25 cellular contexts compared by ENCODE assay signal in genomic region chr19:42188665-42189064, GRCh38. TPM values are rescaled to one million over a fixed set of nuclear protein-coding genes. Genes with fewer than 3 reads are reported as not detected.
DNase-seq lines count a peak whose midpoint lies in the region; ATAC-seq, FAIRE-seq and TF ChIP-seq lines count a peak whose summit lies in the region.
"Had no signal": no experiment of that assay in that cellular context is flagged by ENCODE, and none has a peak within 500 bp of the region (broad histone marks: within the 10 kb centered on the region; RNA-seq: fewer than 3 reads in every experiment).

No MANE protein-coding gene starts in this region.

- TF ChIP-seq EP300 in K562 (IDR thresholded peaks at IDR 0.05; ENCODE audit: low read length): no peak

- H3K27ac ChIP-seq in HEK293 (ENCODE audit: extremely low read depth, low read depth, low read length): no peak overlapping the region
- no peak overlapping the region for H3K27ac ChIP-seq in K562 (ENCODE audit: extremely low read depth, low read depth, low read length)
- peak overlapping the region; percentile 43 for H3K27ac ChIP-seq in neutrophil
- H3K27ac ChIP-seq in CD8-positive, alpha-beta T cell (ENCODE audit: low read depth, low read length): no peak overlapping the region
- H3K27ac ChIP-seq: A549, GM23248 had no signal

- POLR2A ChIA-PET in HEK293 (lab: Yijun Ruan, JAX) (interaction anchor here (1.0 kb wide), 1 partner anchor 12 kb away, joined by 3 read pairs; no protein-coding TSS in a partner anchor), K562 (lab: Yijun Ruan, JAX) (interaction anchor here (0.9 kb wide), 1 partner anchor 99 kb away, joined by 3 read pairs; no protein-coding TSS in a partner anchor)
- POLR2A ChIA-PET in CD8-positive, alpha-beta T cell (lab: Charles Lee): interaction anchor here (1.3 kb wide), 1 partner anchor 10 kb away, joined by 5 read pairs; no protein-coding TSS in a partner anchor

- H3K9me3 ChIP-seq in HEK293 (ENCODE audit: control insufficient read depth, insufficient read depth, low read depth, low read length) (peaks cover 4% of the 10 kb centered on the region), K562 (replicated peaks; ENCODE audit: control insufficient read depth, insufficient read depth, low read depth, low read length) (peaks cover 4% of the 10 kb centered on the region; the same call in 1 of the 2 replicates), neutrophil (no peaks in the 10 kb centered on the region)
- no peaks in the 10 kb centered on the region for H3K9me3 ChIP-seq in CD8-positive, alpha-beta T cell (ENCODE audit: low read length)
- H3K9me3 ChIP-seq: BE2C had no signal

- BruUV-seq in K562 (replicated peaks; lab: Mats Ljungman, UMichigan): no TSS peak

- no peaks in the 10 kb centered on the region for H3K27me3 Mint-ChIP-seq in CD8-positive, alpha-beta T cell (ENCODE audit: low read depth)
- H3K27me3 Mint-ChIP-seq: CD4-positive, alpha-beta memory T cell had no signal

- FAIRE-seq in K562 (lab: Jason Lieb, UNC): no peak
- FAIRE-seq: A549, GM12891, GM18507, H1 had no signal

- 5% methylated on average over 1 of the region's 1 CpG for WGBS in K562 (ENCODE audit: insufficient coverage, low coverage, missing lambda C conversion rate)

- no peak overlapping the region for H3K4me3 Mint-ChIP-seq in CD8-positive, alpha-beta T cell

- no peaks in the 10 kb centered on the region for H3K9me1 ChIP-seq in K562 (ENCODE audit: control insufficient read depth, insufficient read depth, low read length)

- intact Hi-C loops in K562 (cut with micrococcal nuclease): no loop called here
- intact Hi-C loops in left ventricle myocardium superior (cut with micrococcal nuclease): loop anchor here (10.0 kb wide), 1 partner anchor 54 kb away; the partner anchor contains the start of gene POU2F2
- intact Hi-C loops in CD8-positive, alpha-beta T cell (cut with DNase I, micrococcal nuclease): no loop called here

- no peak for TF ChIP-seq RAD21 in K562 (CRISPR knock-in tag; conservative IDR thresholded peaks at IDR 0.05 in 1 of 2, IDR thresholded peaks at IDR 0.05 in 1 of 2)

- CTCF ChIA-PET in HEK293 (lab: Yijun Ruan, JAX) (interaction anchor here (0.6 to 8.3 kb wide), 8 partner anchors 8 to 212 kb away, joined by 3 to 101 read pairs (median 5); partner anchors contain the start of gene POU2F2), K562 (lab: Yijun Ruan, JAX; ENCODE audit: low intra/inter-chr PET ratio) (no interaction called here)
- CTCF ChIA-PET in CD8-positive, alpha-beta T cell (lab: Charles Lee): interaction anchor here (0.9 to 1.8 kb wide), 3 partner anchors 12 to 91 kb away, joined by 3 to 6 read pairs (median 6); no protein-coding TSS in a partner anchor

- H3K4me1 ChIP-seq in HEK293 (ENCODE audit: control insufficient read depth, insufficient read depth, low read length) (peaks cover 5% of the 10 kb centered on the region; the same call in 1 of the 2 replicates), K562 (replicated peaks in 1 of 2; ENCODE audit: control insufficient read depth in 2 of 2, insufficient read depth in 2 of 2, low read length in 2 of 2) (peaks cover 0 to 6% of the 10 kb centered on the region in 2 experiments; a peak in 1 of 5 replicates), neutrophil (ENCODE audit: control insufficient read depth in 1 of 2, insufficient read depth in 1 of 2, low read depth in 1 of 2, low read length in 1 of 2) (peaks cover 42% of the 10 kb centered on the region in 2 experiments)
- peaks cover 31% of the 10 kb centered on the region for H3K4me1 ChIP-seq in CD8-positive, alpha-beta T cell (ENCODE audit: insufficient read depth, low read length)
- H3K4me1 ChIP-seq: BE2C had no signal

- H3K27ac Mint-ChIP-seq in CD8-positive, alpha-beta T cell: no peak overlapping the region

- H3K79me2 ChIP-seq in K562 (ENCODE audit: control insufficient read depth, insufficient read depth, low read length): no peaks in the 10 kb centered on the region

- TF ChIP-seq POLR2A in K562 (conservative IDR thresholded peaks at IDR 0.05): no peak

- H3K4me2 ChIP-seq in K562 (ENCODE audit: insufficient read depth, low read length): no peak overlapping the region
- H3K4me2 ChIP-seq: A549 had no signal

- H4K20me1 ChIP-seq in K562 (replicated peaks; ENCODE audit: control insufficient read depth, insufficient read depth, low read length): 0 out of 2 replicates have a peak, but pooled peaks cover 3% of the 10 kb centered on the region

- no peaks in the 10 kb centered on the region for H3K9me3 Mint-ChIP-seq in CD8-positive, alpha-beta T cell

- H3K36me3 Mint-ChIP-seq in CD8-positive, alpha-beta T cell: peaks cover under 1% of the 10 kb centered on the region

- TF ChIP-seq CTCF in HEK293 (tag by site-specific recombination; IDR thresholded peaks at IDR 0.05): no peak
- TF ChIP-seq CTCF in K562 (IDR thresholded peaks at IDR 0.05 in 2 of 3, conservative IDR thresholded peaks at IDR 0.05 in 1 of 3; ENCODE audit: insufficient read depth in 2 of 3, low read depth in 1 of 3, low read length in 3 of 3): no peak
- no peak for TF ChIP-seq CTCF in neutrophil (IDR thresholded peaks at IDR 0.05)
- no peak for TF ChIP-seq CTCF in CD8-positive, alpha-beta T cell (IDR thresholded peaks at IDR 0.05)

- no peak overlapping the region for H3K4me3 ChIP-seq in HEK293 (ENCODE audit: low read depth, low read length)
- no peak overlapping the region for H3K4me3 ChIP-seq in K562
- H3K4me3 ChIP-seq in neutrophil (ENCODE audit: low read depth in 1 of 2, low read length in 1 of 2): no peak overlapping the region
- no peak overlapping the region for H3K4me3 ChIP-seq in CD8-positive, alpha-beta T cell (ENCODE audit: low read depth, low read length)
- H3K4me3 ChIP-seq: A549, GM23248 had no signal

- peaks cover 6 to 13% of the 10 kb centered on the region in 2 experiments for H3K27me3 ChIP-seq in K562 (ENCODE audit: control insufficient read depth in 2 of 2, insufficient read depth in 2 of 2, low read length in 2 of 2)
- no peaks in the 10 kb centered on the region for H3K27me3 ChIP-seq in neutrophil
- no peaks in the 10 kb centered on the region for H3K27me3 ChIP-seq in CD8-positive, alpha-beta T cell (ENCODE audit: insufficient read depth, low read length)

- H3K36me3 ChIP-seq in HEK293 (ENCODE audit: control insufficient read depth in 2 of 2, insufficient read depth in 1 of 2, low read length in 2 of 2): no peaks in the 10 kb centered on the region; a peak in 1 of 3 replicates
- H3K36me3 ChIP-seq in K562 (ENCODE audit: control insufficient read depth, insufficient read depth, low read length): no peaks in the 10 kb centered on the region
- H3K36me3 ChIP-seq in neutrophil: no peaks in the 10 kb centered on the region
- no peaks in the 10 kb centered on the region for H3K36me3 ChIP-seq in CD8-positive, alpha-beta T cell (ENCODE audit: insufficient read depth, low read length)
- H3K36me3 ChIP-seq: BE2C had no signal

- in situ Hi-C loops in K562 (cut with MboI): no loop called here

- H3K9ac ChIP-seq in K562 (ENCODE audit: insufficient read depth in 1 of 2, low read depth in 2 of 2, low read length in 2 of 2): no peak overlapping the region
- H3K9ac ChIP-seq: GM23248 had no signal

- no peak overlapping the region for H2AFZ ChIP-seq in K562 (ENCODE audit: low read depth, low read length)
- H2AFZ ChIP-seq: GM23248 had no signal

- ATAC-seq in K562 (no peak), left ventricle myocardium superior (no peak)
- ATAC-seq in CD8-positive, alpha-beta T cell: no peak
- ATAC-seq: A549 had no signal

- DNase-seq in K562 (ENCODE audit: extremely low read depth in 1 of 4, low spot score in 3 of 4) (no peak), inferior parietal cortex (ENCODE audit: extremely low spot score) (no peak), left ventricle myocardium superior (no peak)
- no peak for DNase-seq in CD8-positive, alpha-beta T cell
- DNase-seq: 8988T; ACHN; AML-193; BE2C; C1 segment of cervical spinal cord; Calu3; CD4-positive, alpha-beta memory T cell; COR-L47; DMS53; DMS79 treated with DMSO at 0.1 percent for 48 hours; GF-D8; GM23248; H7; HCEC 1CT had no signal

- peaks cover 55% of the 10 kb centered on the region for H3K4me1 Mint-ChIP-seq in CD8-positive, alpha-beta T cell (ENCODE audit: low read depth)

RNA-seq across cellular contexts. Expression of gene DEDD2, which starts 28.8 kb away (rescaled TPM):
- total RNA-seq in K562 (2011; cell fraction: chromatin; rRNA removed; ENCODE audit: low replicate concordance): 11.8 and 32.9 TPM in 2 replicates
- 28.2 and 29.9 TPM in 2 replicates for total RNA-seq in K562 (2011; cell fraction: nucleolus; rRNA removed)
- 20.2 and 21.2 TPM in 2 replicates for total RNA-seq in K562 (2011; cell fraction: nucleoplasm; rRNA removed)
- total RNA-seq in K562 (2014; rRNA removed): 37.5 and 53.6 TPM in 2 replicates
- 12.5 and 16.8 TPM in 2 replicates for total RNA-seq in K562 (2014; rRNA removed; fragmentation: Illumina TruSeq; extraction: Trizol)
- total RNA-seq in K562 (2015; rRNA removed; fragmentation: Illumina TruSeq; extraction: Trizol): 24.1 and 24.5 TPM in 2 replicates
- total RNA-seq in K562 (2021): 35.9 and 37.3 TPM in 2 replicates
- 29.2 and 36.2 TPM in 2 replicates for polyA plus RNA-seq in K562 (2011; rRNA removed)
- polyA plus RNA-seq in K562 (2011; cell fraction: cytosol; rRNA removed): 52.8 and 104 TPM in 2 replicates
- polyA plus RNA-seq in K562 (2011; cell fraction: nucleus; rRNA removed): 35.0 and 53.5 TPM in 2 replicates
- 28.1 and 29.6 TPM in 2 replicates for polyA plus RNA-seq in K562 (2012)
- 31.3 and 34.0 TPM in 2 replicates for polyA plus RNA-seq in K562 (2014; fragmentation: Illumina TruSeq; extraction: Trizol)
- polyA plus RNA-seq in K562 (2014; fragmentation: Nextera tagmentation; extraction: Ambion mirVana): 1 to 10 TPM; 4.3 to 4.7 TPM
- 43.0 and 47.8 TPM in 2 replicates for polyA plus RNA-seq in K562 (2014; rRNA removed)
- 9.9 and 15.1 TPM in 2 replicates for polyA minus RNA-seq in K562 (2011; rRNA and poly(A)+ RNA removed)
- 15.5 and 17.2 TPM in 2 replicates for polyA minus RNA-seq in K562 (2011; cell fraction: cytosol; rRNA and poly(A)+ RNA removed)
- 8.8 and 9.7 TPM in 2 replicates for polyA minus RNA-seq in K562 (2011; cell fraction: nucleus; rRNA and poly(A)+ RNA removed)
- total RNA-seq in left ventricle myocardium superior: 17.2 TPM
- total RNA-seq in CD8-positive, alpha-beta T cell: 100 to 1,000 TPM; 112 to 115 TPM

RNA-seq across cellular contexts. Expression of gene ZNF526, which starts 31.4 kb away (rescaled TPM):
- 21.1 and 52.8 TPM in 2 replicates for total RNA-seq in K562 (2011; cell fraction: chromatin; rRNA removed; ENCODE audit: low replicate concordance)
- total RNA-seq in K562 (2011; cell fraction: nucleolus; rRNA removed): 30.7 and 40.2 TPM in 2 replicates
- 23.1 and 30.6 TPM in 2 replicates for total RNA-seq in K562 (2011; cell fraction: nucleoplasm; rRNA removed)
- total RNA-seq in K562 (2014; rRNA removed) (8.3 and 11.5 TPM in 2 replicates), K562 (2014; rRNA removed; fragmentation: Illumina TruSeq; extraction: Trizol) (5.3 and 6.1 TPM in 2 replicates), K562 (2015; rRNA removed; fragmentation: Illumina TruSeq; extraction: Trizol) (7.6 and 8.2 TPM in 2 replicates), K562 (2021) (17.9 and 19.9 TPM in 2 replicates), left ventricle myocardium superior (6.7 TPM)
- polyA plus RNA-seq in K562 (2011; rRNA removed) (4.2 and 8.3 TPM in 2 replicates), K562 (2014; fragmentation: Illumina TruSeq; extraction: Trizol) (6.5 and 8.6 TPM in 2 replicates), K562 (2014; fragmentation: Nextera tagmentation; extraction: Ambion mirVana) (1 to 10 TPM; 1.3 to 2.2 TPM), K562 (2014; rRNA removed) (6.2 and 7.4 TPM in 2 replicates)
- 5.2 and 8.1 TPM in 2 replicates for polyA plus RNA-seq in K562 (2011; cell fraction: cytosol; rRNA removed)
- 7.2 and 8.4 TPM in 2 replicates for polyA plus RNA-seq in K562 (2011; cell fraction: nucleus; rRNA removed)
- polyA plus RNA-seq in K562 (2012): 8.0 and 13.2 TPM in 2 replicates
- polyA minus RNA-seq in K562 (2011; rRNA and poly(A)+ RNA removed): 10.0 and 13.2 TPM in 2 replicates
- 6.9 TPM in 2 replicates for polyA minus RNA-seq in K562 (2011; cell fraction: cytosol; rRNA and poly(A)+ RNA removed)
- polyA minus RNA-seq in K562 (2011; cell fraction: nucleus; rRNA and poly(A)+ RNA removed): 9.0 and 12.9 TPM in 2 replicates
- total RNA-seq in CD8-positive, alpha-beta T cell: 1 to 10 TPM; 8.7 to 9.4 TPM

RNA-seq across cellular contexts. Expression of gene GSK3A, which starts 53.7 kb away (rescaled TPM):
- 22.4 and 48.7 TPM in 2 replicates for total RNA-seq in K562 (2011; cell fraction: chromatin; rRNA removed; ENCODE audit: low replicate concordance)
- total RNA-seq in K562 (2011; cell fraction: nucleolus; rRNA removed): 25.8 and 28.0 TPM in 2 replicates
- total RNA-seq in K562 (2011; cell fraction: nucleoplasm; rRNA removed): 24.6 and 32.8 TPM in 2 replicates
- total RNA-seq in K562 (2014; rRNA removed): 22.7 and 25.2 TPM in 2 replicates
- 16.6 and 21.4 TPM in 2 replicates for total RNA-seq in K562 (2014; rRNA removed; fragmentation: Illumina TruSeq; extraction: Trizol)
- 31.4 and 33.3 TPM in 2 replicates for total RNA-seq in K562 (2015; rRNA removed; fragmentation: Illumina TruSeq; extraction: Trizol)
- total RNA-seq in K562 (2021): 54.9 and 56.0 TPM in 2 replicates
- polyA plus RNA-seq in K562 (2011; rRNA removed): 49.3 and 61.9 TPM in 2 replicates
- polyA plus RNA-seq in K562 (2011; cell fraction: cytosol; rRNA removed): 72.0 and 94.0 TPM in 2 replicates
- polyA plus RNA-seq in K562 (2011; cell fraction: nucleus; rRNA removed): 46.6 and 64.9 TPM in 2 replicates
- 48.3 and 56.6 TPM in 2 replicates for polyA plus RNA-seq in K562 (2012)
- 90.0 and 90.7 TPM in 2 replicates for polyA plus RNA-seq in K562 (2014; fragmentation: Illumina TruSeq; extraction: Trizol)
- polyA plus RNA-seq in K562 (2014; fragmentation: Nextera tagmentation; extraction: Ambion mirVana): under 1 TPM; 0.62 to 0.89 TPM
- 54.2 and 55.4 TPM in 2 replicates for polyA plus RNA-seq in K562 (2014; rRNA removed)
- polyA minus RNA-seq in K562 (2011; rRNA and poly(A)+ RNA removed): 18.3 and 32.8 TPM in 2 replicates
- 31.4 and 33.4 TPM in 2 replicates for polyA minus RNA-seq in K562 (2011; cell fraction: cytosol; rRNA and poly(A)+ RNA removed)
- 7.9 and 9.6 TPM in 2 replicates for polyA minus RNA-seq in K562 (2011; cell fraction: nucleus; rRNA and poly(A)+ RNA removed)
- total RNA-seq in left ventricle myocardium superior: 40.0 TPM
- 10 to 100 TPM; 15.1 to 15.2 TPM for total RNA-seq in CD8-positive, alpha-beta T cell

RNA-seq across cellular contexts. Expression of gene POU2F2, which starts 56.4 kb away (rescaled TPM):
- 0.88 and 0.93 TPM in 2 replicates for total RNA-seq in K562 (2011; cell fraction: chromatin; rRNA removed; ENCODE audit: low replicate concordance)
- total RNA-seq in K562 (2011; cell fraction: nucleolus; rRNA removed): 0.39 and 0.50 TPM in 2 replicates
- 0.44 and 0.76 TPM in 2 replicates for total RNA-seq in K562 (2011; cell fraction: nucleoplasm; rRNA removed)
- total RNA-seq in K562 (2014; rRNA removed) (0.14 and 0.37 TPM in 2 replicates), K562 (2014; rRNA removed; fragmentation: Illumina TruSeq; extraction: Trizol) (0.03 and 0.07 TPM in 2 replicates), K562 (2015; rRNA removed; fragmentation: Illumina TruSeq; extraction: Trizol) (0.14 and 0.19 TPM in 2 replicates), K562 (2021) (0.56 and 0.60 TPM in 2 replicates), left ventricle myocardium superior (1.8 TPM)
- polyA plus RNA-seq in K562 (2011; rRNA removed) (0.26 and 0.28 TPM in 2 replicates), K562 (2014; fragmentation: Illumina TruSeq; extraction: Trizol) (0.42 and 0.68 TPM in 2 replicates), K562 (2014; fragmentation: Nextera tagmentation; extraction: Ambion mirVana) (under 1 TPM; 0.03 TPM), K562 (2014; rRNA removed) (0.61 and 1.1 TPM in 2 replicates)
- polyA plus RNA-seq in K562 (2011; cell fraction: cytosol; rRNA removed): 0.12 and 0.46 TPM in 2 replicates
- 0.88 and 1.2 TPM in 2 replicates for polyA plus RNA-seq in K562 (2011; cell fraction: nucleus; rRNA removed)
- polyA plus RNA-seq in K562 (2012): 0.33 and 0.73 TPM in 2 replicates
- 0.11 and 0.12 TPM in 2 replicates for polyA minus RNA-seq in K562 (2011; rRNA and poly(A)+ RNA removed)
- not detected in 2 replicates for polyA minus RNA-seq in K562 (2011; cell fraction: cytosol; rRNA and poly(A)+ RNA removed)
- polyA minus RNA-seq in K562 (2011; cell fraction: nucleus; rRNA and poly(A)+ RNA removed): 0.40 and 0.56 TPM in 2 replicates
- 10 to 100 TPM; 14.6 to 17.0 TPM for total RNA-seq in CD8-positive, alpha-beta T cell
- total RNA-seq: G401 had no signal

Comparison
In these comparisons a context has a peak if more than half of its experiments do, and no peak if none do; other contexts are left out.
1. Of the 44 proteins assayed by ChIP-seq in both K562 and HEK293: peak only in K562: none; only in HEK293: ZNF398; in both: none; in neither: 43.